ENCODE assay signal across 2 cellular contexts in the genomic region with DNA sequence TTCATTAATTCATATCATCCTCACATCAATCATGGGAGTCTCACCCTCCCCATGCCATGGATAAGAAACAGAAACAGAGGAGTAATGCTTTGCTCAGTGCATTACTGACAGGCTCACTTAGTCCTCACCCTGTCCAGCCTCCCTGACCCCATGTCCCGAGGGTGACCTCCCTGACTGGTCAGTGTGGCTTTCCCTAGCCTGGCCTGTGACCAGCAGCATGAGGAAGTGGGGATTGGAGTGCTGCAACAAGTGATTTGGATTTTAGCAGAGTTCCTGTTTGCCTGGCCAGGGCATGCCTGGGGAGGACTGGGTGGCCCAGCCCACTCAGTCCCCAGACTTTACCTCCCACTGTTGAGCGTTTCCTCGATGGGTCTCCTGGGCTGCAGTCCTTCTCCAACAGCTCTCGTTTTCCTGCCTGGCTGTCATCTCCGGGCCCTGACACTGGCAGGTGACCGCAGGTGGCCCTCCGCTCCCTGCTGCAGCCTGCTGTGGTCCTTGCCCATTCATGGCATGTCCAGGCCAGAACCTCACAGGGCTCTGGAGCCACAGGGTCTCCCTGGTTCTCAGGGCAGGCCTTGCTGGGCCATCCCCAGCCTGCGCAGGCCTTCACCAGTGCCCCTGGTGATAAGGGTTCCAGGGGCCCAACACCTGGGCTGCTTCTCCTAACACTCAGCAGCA.
TF ChIP-seq lines count a peak whose summit lies in the region.

No MANE protein-coding gene starts in this region.

TF ChIP-seq in SK-N-SH, 30 proteins besides CTCF, POLR2A, EP300 and RAD21 (continued from another document):
- TF ChIP-seq TEAD4 (IDR thresholded peaks at IDR 0.05; ENCODE audit: borderline replicate concordance, insufficient read depth): no peak
- TF ChIP-seq GABPA (IDR thresholded peaks at IDR 0.05; ENCODE audit: low read depth): no peak
- no peak for TF ChIP-seq TCF12 (IDR thresholded peaks at IDR 0.05)
- TF ChIP-seq, protein P1, sequence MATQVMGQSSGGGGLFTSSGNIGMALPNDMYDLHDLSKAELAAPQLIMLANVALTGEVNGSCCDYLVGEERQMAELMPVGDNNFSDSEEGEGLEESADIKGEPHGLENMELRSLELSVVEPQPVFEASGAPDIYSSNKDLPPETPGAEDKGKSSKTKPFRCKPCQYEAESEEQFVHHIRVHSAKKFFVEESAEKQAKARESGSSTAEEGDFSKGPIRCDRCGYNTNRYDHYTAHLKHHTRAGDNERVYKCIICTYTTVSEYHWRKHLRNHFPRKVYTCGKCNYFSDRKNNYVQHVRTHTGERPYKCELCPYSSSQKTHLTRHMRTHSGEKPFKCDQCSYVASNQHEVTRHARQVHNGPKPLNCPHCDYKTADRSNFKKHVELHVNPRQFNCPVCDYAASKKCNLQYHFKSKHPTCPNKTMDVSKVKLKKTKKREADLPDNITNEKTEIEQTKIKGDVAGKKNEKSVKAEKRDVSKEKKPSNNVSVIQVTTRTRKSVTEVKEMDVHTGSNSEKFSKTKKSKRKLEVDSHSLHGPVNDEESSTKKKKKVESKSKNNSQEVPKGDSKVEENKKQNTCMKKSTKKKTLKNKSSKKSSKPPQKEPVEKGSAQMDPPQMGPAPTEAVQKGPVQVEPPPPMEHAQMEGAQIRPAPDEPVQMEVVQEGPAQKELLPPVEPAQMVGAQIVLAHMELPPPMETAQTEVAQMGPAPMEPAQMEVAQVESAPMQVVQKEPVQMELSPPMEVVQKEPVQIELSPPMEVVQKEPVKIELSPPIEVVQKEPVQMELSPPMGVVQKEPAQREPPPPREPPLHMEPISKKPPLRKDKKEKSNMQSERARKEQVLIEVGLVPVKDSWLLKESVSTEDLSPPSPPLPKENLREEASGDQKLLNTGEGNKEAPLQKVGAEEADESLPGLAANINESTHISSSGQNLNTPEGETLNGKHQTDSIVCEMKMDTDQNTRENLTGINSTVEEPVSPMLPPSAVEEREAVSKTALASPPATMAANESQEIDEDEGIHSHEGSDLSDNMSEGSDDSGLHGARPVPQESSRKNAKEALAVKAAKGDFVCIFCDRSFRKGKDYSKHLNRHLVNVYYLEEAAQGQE (IDR thresholded peaks at IDR 0.05; ENCODE audit: low read depth, low read length): no peak
- no peak for TF ChIP-seq FOXJ3 (CRISPR knock-in tag; IDR thresholded peaks at IDR 0.05)
- TF ChIP-seq, protein P2, sequence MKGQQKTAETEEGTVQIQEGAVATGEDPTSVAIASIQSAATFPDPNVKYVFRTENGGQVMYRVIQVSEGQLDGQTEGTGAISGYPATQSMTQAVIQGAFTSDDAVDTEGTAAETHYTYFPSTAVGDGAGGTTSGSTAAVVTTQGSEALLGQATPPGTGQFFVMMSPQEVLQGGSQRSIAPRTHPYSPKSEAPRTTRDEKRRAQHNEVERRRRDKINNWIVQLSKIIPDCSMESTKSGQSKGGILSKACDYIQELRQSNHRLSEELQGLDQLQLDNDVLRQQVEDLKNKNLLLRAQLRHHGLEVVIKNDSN (IDR thresholded peaks at IDR 0.05; ENCODE audit: borderline replicate concordance, low read depth): no peak
- no peak for TF ChIP-seq JUND (IDR thresholded peaks at IDR 0.05)
- no peak for TF ChIP-seq RXRA (IDR thresholded peaks at IDR 0.05; ENCODE audit: borderline replicate concordance, low read depth)
- TF ChIP-seq TAF1 (IDR thresholded peaks at IDR 0.05; ENCODE audit: borderline replicate concordance, low read depth, low read length): no peak
- no peak for TF ChIP-seq MEF2A (IDR thresholded peaks at IDR 0.05; ENCODE audit: borderline replicate concordance, low read depth)

TF ChIP-seq in SK-N-SH treated with all-trans-retinoic acid at 6 μM for 48 hours, 23 proteins besides CTCF, POLR2A, EP300 and RAD21 (continued from another document):
- TF ChIP-seq, protein P3, sequence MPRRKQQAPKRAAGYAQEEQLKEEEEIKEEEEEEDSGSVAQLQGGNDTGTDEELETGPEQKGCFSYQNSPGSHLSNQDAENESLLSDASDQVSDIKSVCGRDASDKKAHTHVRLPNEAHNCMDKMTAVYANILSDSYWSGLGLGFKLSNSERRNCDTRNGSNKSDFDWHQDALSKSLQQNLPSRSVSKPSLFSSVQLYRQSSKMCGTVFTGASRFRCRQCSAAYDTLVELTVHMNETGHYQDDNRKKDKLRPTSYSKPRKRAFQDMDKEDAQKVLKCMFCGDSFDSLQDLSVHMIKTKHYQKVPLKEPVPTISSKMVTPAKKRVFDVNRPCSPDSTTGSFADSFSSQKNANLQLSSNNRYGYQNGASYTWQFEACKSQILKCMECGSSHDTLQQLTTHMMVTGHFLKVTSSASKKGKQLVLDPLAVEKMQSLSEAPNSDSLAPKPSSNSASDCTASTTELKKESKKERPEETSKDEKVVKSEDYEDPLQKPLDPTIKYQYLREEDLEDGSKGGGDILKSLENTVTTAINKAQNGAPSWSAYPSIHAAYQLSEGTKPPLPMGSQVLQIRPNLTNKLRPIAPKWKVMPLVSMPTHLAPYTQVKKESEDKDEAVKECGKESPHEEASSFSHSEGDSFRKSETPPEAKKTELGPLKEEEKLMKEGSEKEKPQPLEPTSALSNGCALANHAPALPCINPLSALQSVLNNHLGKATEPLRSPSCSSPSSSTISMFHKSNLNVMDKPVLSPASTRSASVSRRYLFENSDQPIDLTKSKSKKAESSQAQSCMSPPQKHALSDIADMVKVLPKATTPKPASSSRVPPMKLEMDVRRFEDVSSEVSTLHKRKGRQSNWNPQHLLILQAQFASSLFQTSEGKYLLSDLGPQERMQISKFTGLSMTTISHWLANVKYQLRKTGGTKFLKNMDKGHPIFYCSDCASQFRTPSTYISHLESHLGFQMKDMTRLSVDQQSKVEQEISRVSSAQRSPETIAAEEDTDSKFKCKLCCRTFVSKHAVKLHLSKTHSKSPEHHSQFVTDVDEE (CRISPR knock-in tag; IDR thresholded peaks at IDR 0.05): no peak
- TF ChIP-seq ZNF70 (CRISPR knock-in tag; IDR thresholded peaks at IDR 0.05) (no peak), CSDC2 (CRISPR knock-in tag; IDR thresholded peaks at IDR 0.05) (no peak), RARB (CRISPR knock-in tag; IDR thresholded peaks at IDR 0.05) (no peak), PPARA (CRISPR knock-in tag; IDR thresholded peaks at IDR 0.05; ENCODE audit: borderline replicate concordance) (no peak), ARNTL (CRISPR knock-in tag; IDR thresholded peaks at IDR 0.05; ENCODE audit: borderline replicate concordance, low read depth) (no peak), OSR1 (CRISPR knock-in tag; IDR thresholded peaks at IDR 0.05) (no peak), SNAI2 (CRISPR knock-in tag; IDR thresholded peaks at IDR 0.05) (no peak)
- TF ChIP-seq, protein P4, sequence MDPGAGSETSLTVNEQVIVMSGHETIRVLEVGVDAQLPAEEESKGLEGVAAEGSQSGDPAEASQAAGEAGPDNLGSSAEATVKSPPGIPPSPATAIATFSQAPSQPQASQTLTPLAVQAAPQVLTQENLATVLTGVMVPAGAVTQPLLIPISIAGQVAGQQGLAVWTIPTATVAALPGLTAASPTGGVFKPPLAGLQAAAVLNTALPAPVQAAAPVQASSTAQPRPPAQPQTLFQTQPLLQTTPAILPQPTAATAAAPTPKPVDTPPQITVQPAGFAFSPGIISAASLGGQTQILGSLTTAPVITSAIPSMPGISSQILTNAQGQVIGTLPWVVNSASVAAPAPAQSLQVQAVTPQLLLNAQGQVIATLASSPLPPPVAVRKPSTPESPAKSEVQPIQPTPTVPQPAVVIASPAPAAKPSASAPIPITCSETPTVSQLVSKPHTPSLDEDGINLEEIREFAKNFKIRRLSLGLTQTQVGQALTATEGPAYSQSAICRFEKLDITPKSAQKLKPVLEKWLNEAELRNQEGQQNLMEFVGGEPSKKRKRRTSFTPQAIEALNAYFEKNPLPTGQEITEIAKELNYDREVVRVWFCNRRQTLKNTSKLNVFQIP (CRISPR knock-in tag; IDR thresholded peaks at IDR 0.05; ENCODE audit: borderline replicate concordance, low read depth): no peak
